ENCODE assay signal across 1 cellular context in genomic region chr10:43172645-43173044, GRCh38.
TF ChIP-seq lines count a peak whose summit lies in the region.

No MANE protein-coding gene starts in this region.

TF ChIP-seq in WTC11, 78 proteins besides CTCF, POLR2A, EP300 and RAD21 (continued from another document):
- TF ChIP-seq, protein P1, sequence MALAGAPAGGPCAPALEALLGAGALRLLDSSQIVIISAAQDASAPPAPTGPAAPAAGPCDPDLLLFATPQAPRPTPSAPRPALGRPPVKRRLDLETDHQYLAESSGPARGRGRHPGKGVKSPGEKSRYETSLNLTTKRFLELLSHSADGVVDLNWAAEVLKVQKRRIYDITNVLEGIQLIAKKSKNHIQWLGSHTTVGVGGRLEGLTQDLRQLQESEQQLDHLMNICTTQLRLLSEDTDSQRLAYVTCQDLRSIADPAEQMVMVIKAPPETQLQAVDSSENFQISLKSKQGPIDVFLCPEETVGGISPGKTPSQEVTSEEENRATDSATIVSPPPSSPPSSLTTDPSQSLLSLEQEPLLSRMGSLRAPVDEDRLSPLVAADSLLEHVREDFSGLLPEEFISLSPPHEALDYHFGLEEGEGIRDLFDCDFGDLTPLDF (CRISPR knock-in tag; IDR thresholded peaks at IDR 0.05) = no peak
- TF ChIP-seq ZNF396 (CRISPR knock-in tag; IDR thresholded peaks at IDR 0.05; ENCODE audit: borderline replicate concordance) = no peak
- no peak for TF ChIP-seq FOXP1 (CRISPR knock-in tag; IDR thresholded peaks at IDR 0.05; ENCODE audit: borderline replicate concordance)
- TF ChIP-seq MYBL2 (CRISPR knock-in tag; IDR thresholded peaks at IDR 0.05) = no peak
- no peak for TF ChIP-seq ZNF121 (CRISPR knock-in tag; IDR thresholded peaks at IDR 0.05)
- TF ChIP-seq, protein P2, sequence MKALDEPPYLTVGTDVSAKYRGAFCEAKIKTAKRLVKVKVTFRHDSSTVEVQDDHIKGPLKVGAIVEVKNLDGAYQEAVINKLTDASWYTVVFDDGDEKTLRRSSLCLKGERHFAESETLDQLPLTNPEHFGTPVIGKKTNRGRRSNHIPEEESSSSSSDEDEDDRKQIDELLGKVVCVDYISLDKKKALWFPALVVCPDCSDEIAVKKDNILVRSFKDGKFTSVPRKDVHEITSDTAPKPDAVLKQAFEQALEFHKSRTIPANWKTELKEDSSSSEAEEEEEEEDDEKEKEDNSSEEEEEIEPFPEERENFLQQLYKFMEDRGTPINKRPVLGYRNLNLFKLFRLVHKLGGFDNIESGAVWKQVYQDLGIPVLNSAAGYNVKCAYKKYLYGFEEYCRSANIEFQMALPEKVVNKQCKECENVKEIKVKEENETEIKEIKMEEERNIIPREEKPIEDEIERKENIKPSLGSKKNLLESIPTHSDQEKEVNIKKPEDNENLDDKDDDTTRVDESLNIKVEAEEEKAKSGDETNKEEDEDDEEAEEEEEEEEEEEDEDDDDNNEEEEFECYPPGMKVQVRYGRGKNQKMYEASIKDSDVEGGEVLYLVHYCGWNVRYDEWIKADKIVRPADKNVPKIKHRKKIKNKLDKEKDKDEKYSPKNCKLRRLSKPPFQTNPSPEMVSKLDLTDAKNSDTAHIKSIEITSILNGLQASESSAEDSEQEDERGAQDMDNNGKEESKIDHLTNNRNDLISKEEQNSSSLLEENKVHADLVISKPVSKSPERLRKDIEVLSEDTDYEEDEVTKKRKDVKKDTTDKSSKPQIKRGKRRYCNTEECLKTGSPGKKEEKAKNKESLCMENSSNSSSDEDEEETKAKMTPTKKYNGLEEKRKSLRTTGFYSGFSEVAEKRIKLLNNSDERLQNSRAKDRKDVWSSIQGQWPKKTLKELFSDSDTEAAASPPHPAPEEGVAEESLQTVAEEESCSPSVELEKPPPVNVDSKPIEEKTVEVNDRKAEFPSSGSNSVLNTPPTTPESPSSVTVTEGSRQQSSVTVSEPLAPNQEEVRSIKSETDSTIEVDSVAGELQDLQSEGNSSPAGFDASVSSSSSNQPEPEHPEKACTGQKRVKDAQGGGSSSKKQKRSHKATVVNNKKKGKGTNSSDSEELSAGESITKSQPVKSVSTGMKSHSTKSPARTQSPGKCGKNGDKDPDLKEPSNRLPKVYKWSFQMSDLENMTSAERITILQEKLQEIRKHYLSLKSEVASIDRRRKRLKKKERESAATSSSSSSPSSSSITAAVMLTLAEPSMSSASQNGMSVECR (CRISPR knock-in tag; IDR thresholded peaks at IDR 0.05; ENCODE audit: borderline replicate concordance) = no peak
- TF ChIP-seq, protein P3, sequence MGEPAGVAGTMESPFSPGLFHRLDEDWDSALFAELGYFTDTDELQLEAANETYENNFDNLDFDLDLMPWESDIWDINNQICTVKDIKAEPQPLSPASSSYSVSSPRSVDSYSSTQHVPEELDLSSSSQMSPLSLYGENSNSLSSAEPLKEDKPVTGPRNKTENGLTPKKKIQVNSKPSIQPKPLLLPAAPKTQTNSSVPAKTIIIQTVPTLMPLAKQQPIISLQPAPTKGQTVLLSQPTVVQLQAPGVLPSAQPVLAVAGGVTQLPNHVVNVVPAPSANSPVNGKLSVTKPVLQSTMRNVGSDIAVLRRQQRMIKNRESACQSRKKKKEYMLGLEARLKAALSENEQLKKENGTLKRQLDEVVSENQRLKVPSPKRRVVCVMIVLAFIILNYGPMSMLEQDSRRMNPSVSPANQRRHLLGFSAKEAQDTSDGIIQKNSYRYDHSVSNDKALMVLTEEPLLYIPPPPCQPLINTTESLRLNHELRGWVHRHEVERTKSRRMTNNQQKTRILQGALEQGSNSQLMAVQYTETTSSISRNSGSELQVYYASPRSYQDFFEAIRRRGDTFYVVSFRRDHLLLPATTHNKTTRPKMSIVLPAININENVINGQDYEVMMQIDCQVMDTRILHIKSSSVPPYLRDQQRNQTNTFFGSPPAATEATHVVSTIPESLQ (CRISPR knock-in tag; IDR thresholded peaks at IDR 0.05) = no peak
- no peak for TF ChIP-seq ZNF138 (CRISPR knock-in tag; conservative IDR thresholded peaks at IDR 0.05)
- no peak for TF ChIP-seq FOXK1 (CRISPR knock-in tag; IDR thresholded peaks at IDR 0.05)
- no peak for TF ChIP-seq MXD4 (CRISPR knock-in tag; IDR thresholded peaks at IDR 0.05; ENCODE audit: borderline replicate concordance)
- TF ChIP-seq, protein P4, sequence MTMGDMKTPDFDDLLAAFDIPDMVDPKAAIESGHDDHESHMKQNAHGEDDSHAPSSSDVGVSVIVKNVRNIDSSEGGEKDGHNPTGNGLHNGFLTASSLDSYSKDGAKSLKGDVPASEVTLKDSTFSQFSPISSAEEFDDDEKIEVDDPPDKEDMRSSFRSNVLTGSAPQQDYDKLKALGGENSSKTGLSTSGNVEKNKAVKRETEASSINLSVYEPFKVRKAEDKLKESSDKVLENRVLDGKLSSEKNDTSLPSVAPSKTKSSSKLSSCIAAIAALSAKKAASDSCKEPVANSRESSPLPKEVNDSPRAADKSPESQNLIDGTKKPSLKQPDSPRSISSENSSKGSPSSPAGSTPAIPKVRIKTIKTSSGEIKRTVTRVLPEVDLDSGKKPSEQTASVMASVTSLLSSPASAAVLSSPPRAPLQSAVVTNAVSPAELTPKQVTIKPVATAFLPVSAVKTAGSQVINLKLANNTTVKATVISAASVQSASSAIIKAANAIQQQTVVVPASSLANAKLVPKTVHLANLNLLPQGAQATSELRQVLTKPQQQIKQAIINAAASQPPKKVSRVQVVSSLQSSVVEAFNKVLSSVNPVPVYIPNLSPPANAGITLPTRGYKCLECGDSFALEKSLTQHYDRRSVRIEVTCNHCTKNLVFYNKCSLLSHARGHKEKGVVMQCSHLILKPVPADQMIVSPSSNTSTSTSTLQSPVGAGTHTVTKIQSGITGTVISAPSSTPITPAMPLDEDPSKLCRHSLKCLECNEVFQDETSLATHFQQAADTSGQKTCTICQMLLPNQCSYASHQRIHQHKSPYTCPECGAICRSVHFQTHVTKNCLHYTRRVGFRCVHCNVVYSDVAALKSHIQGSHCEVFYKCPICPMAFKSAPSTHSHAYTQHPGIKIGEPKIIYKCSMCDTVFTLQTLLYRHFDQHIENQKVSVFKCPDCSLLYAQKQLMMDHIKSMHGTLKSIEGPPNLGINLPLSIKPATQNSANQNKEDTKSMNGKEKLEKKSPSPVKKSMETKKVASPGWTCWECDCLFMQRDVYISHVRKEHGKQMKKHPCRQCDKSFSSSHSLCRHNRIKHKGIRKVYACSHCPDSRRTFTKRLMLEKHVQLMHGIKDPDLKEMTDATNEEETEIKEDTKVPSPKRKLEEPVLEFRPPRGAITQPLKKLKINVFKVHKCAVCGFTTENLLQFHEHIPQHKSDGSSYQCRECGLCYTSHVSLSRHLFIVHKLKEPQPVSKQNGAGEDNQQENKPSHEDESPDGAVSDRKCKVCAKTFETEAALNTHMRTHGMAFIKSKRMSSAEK (CRISPR knock-in tag; IDR thresholded peaks at IDR 0.05; ENCODE audit: borderline replicate concordance) = no peak
- no peak for TF ChIP-seq ZBTB21 (CRISPR knock-in tag; IDR thresholded peaks at IDR 0.05; ENCODE audit: borderline replicate concordance)
- no peak for TF ChIP-seq ZNF263 (CRISPR knock-in tag; IDR thresholded peaks at IDR 0.05; ENCODE audit: low read depth)
- no peak for TF ChIP-seq JUN (CRISPR knock-in tag; IDR thresholded peaks at IDR 0.05)
